ENCODE assay signal across 16 cellular contexts in genomic region chr15:35929740-35930444, GRCh38.
DNase-seq lines count a peak whose midpoint lies in the region; ATAC-seq lines count a peak whose summit lies in the region.
"Had no signal": no experiment of that assay in that cellular context is flagged by ENCODE, and none has a peak within 500 bp of the region (broad histone marks: within the 10 kb centered on the region; RNA-seq: fewer than 3 reads in every experiment).

No MANE protein-coding gene starts in this region.

- peak; percentile 56 for ATAC-seq in GM18519 (IDR thresholded peaks at IDR 0.05; ENCODE audit: low FRiP score, unreplicated experiment)
- ATAC-seq in GM21381 (IDR thresholded peaks at IDR 0.05; ENCODE audit: unreplicated experiment), result peak; percentile 72
- ATAC-seq in HG02870 (IDR thresholded peaks at IDR 0.05; ENCODE audit: unreplicated experiment), result peak; percentile 72
- peak; percentile 60 for ATAC-seq in HG03521 (IDR thresholded peaks at IDR 0.05; ENCODE audit: unreplicated experiment)
- ATAC-seq: K562, PC-3 had no signal

- no peak for DNase-seq in NCI-H69 (lab: John Stamatoyannopoulos, UW)
- no peak for DNase-seq in activated CD8-positive, alpha-beta memory T cell treated with anti-CD3 and anti-CD28 coated beads for 24 hours
- no peak for DNase-seq in HK-2 (ENCODE audit: unreplicated experiment)
- DNase-seq in GM19240 (ENCODE audit: insufficient read length, low spot score), result no peak
- DNase-seq: activated B cell treated with CpG ODN at 0.5 μM for 24 hours; activated naive CD4-positive, alpha-beta T cell treated with anti-CD3 and anti-CD28 coated beads, Interleukin-2, amount 50 U/mL, for 16 hours; effector memory CD4-positive, alpha-beta T cell; NCI-H1417; NCI-H446 treated with DMSO at 0.1 percent for 48 hours; PC-3; SW 1271 had no signal
